8 cellular contexts compared by ENCODE assay signal in genomic region chr1:172390620-172391491, GRCh38. TPM values are rescaled to one million over a fixed set of nuclear protein-coding genes. Genes with fewer than 3 reads are reported as not detected.
DNase-seq lines count a peak whose midpoint lies in the region; ATAC-seq and TF ChIP-seq lines count a peak whose summit lies in the region.
"Had no signal": no experiment of that assay in that cellular context is flagged by ENCODE, and none has a peak within 500 bp of the region (broad histone marks: within the 10 kb centered on the region; RNA-seq: fewer than 3 reads in every experiment).

No MANE protein-coding gene starts in this region.

- TF ChIP-seq CTCF in coronary artery (IDR thresholded peaks at IDR 0.05) (no peak), neural crest cell (conservative IDR thresholded peaks at IDR 0.05) (no peak), natural killer cell (IDR thresholded peaks at IDR 0.05) (no peak)

- DNase-seq in coronary artery (ENCODE audit: low spot score) (no peak), neural crest cell (ENCODE audit: low read depth, low spot score) (no peak), natural killer cell (no peak), NOMO-1 (lab: John Stamatoyannopoulos, UW; ENCODE audit: unreplicated experiment in 2 of 2) (no peak), AML-193 (lab: John Stamatoyannopoulos, UW) (no peak)

- peak overlapping the region; percentile 24 for H3K4me3 Mint-ChIP-seq in neural crest cell
- no peak overlapping the region for H3K4me3 Mint-ChIP-seq in natural killer cell

- H3K9me3 Mint-ChIP-seq in neural crest cell: no peaks in the 10 kb centered on the region
- H3K9me3 Mint-ChIP-seq in natural killer cell: no peaks in the 10 kb centered on the region

- peak overlapping the region in 1 of 2 donors; percentile 65 for H3K27ac ChIP-seq in coronary artery

- intact Hi-C loops in natural killer cell (cut with micrococcal nuclease): no loop called here

- ATAC-seq in GM19035 (IDR thresholded peaks at IDR 0.05; ENCODE audit: unreplicated experiment) (peak; percentile 54), HG03039 (IDR thresholded peaks at IDR 0.05; ENCODE audit: unreplicated experiment) (peak; percentile 65), natural killer cell (no peak)

- H3K4me1 Mint-ChIP-seq in neural crest cell (peaks cover 52% of the 10 kb centered on the region), natural killer cell (peaks cover 22 to 30% of the 10 kb centered on the region in 2 donors)

- peak overlapping the region; percentile 51 for H3K4me3 ChIP-seq in coronary artery
- H3K4me3 ChIP-seq: pancreas had no signal

- H3K27me3 Mint-ChIP-seq in neural crest cell (ENCODE audit: low read depth): no peaks in the 10 kb centered on the region
- no peaks in the 10 kb centered on the region for H3K27me3 Mint-ChIP-seq in natural killer cell (ENCODE audit: low read depth in 2 of 2)

- no peaks in the 10 kb centered on the region for H3K36me3 Mint-ChIP-seq in neural crest cell (ENCODE audit: low read depth)
- no peaks in the 10 kb centered on the region for H3K36me3 Mint-ChIP-seq in natural killer cell

- H3K27ac Mint-ChIP-seq in neural crest cell (ENCODE audit: unreplicated experiment) (no peak overlapping the region), natural killer cell (peak overlapping the region in 1 of 2 donors; percentile 26)

RNA-seq across cellular contexts. Expression of gene C1orf105, which starts 29.6 kb away (rescaled TPM):
- not detected in 2 replicates for total RNA-seq in neural crest cell
- total RNA-seq in natural killer cell: not detected
- total RNA-seq: pancreas had no signal

RNA-seq across cellular contexts. Expression of gene PIGC, which starts 53.0 kb away (rescaled TPM):
- total RNA-seq in neural crest cell (25.0 and 27.8 TPM in 2 replicates), natural killer cell (10 to 100 TPM; 27.9 to 35.7 (median 30.4) TPM)

Comparison
In these comparisons a context has a peak if more than half of its experiments do, and no peak if none do; other contexts are left out.
1. ATAC-seq: peak in GM19035 (single experiment) and HG03039 (single experiment); none in natural killer cell (0 of 3).